ENCODE assay signal across 10 cellular contexts in the genomic region with DNA sequence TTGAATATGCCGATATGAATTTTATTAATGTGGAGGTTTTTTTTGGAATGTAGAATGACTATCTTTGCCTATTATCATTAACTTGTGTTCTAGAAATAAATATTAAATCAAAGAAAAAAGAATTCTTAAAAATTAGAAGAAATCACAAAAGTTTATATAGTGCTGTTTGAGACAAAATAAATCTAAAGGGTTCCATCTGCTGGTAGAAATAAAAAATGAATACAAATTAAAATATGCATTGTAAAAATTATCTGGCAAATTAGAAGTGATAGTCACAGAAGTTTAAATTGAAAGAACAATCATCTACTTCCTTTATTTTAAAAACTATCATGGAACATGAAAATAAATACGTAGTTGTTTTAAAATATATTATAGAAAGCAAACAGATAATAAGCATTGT. TPM values are rescaled to one million over a fixed set of nuclear protein-coding genes. Genes with fewer than 3 reads are reported as not detected.
DNase-seq lines count a peak whose midpoint lies in the region; ATAC-seq and TF ChIP-seq lines count a peak whose summit lies in the region.
"Had no signal": no experiment of that assay in that cellular context is flagged by ENCODE, and none has a peak within 500 bp of the region (broad histone marks: within the 10 kb centered on the region; RNA-seq: fewer than 3 reads in every experiment).

No MANE protein-coding gene starts in this region.

- no peak overlapping the region for H3K9ac ChIP-seq in SK-N-SH

- H3K9me2 ChIP-seq in SK-N-SH: no peaks in the 10 kb centered on the region

- H2AFZ ChIP-seq in SK-N-SH (ENCODE audit: low read depth): no peak overlapping the region

- no peaks in the 10 kb centered on the region for H3K9me3 ChIP-seq in cardiac muscle cell (ENCODE audit: low read depth)
- H3K9me3 ChIP-seq in SK-N-SH: no peaks in the 10 kb centered on the region
- H3K9me3 ChIP-seq in transverse colon: no peaks in the 10 kb centered on the region
- H3K9me3 ChIP-seq: SJCRH30 had no signal

- H3K27me3 ChIP-seq in cardiac muscle cell (no peaks in the 10 kb centered on the region), SK-N-SH (ENCODE audit: insufficient read depth) (no peaks in the 10 kb centered on the region), foreskin keratinocyte (peaks cover 3% of the 10 kb centered on the region), transverse colon (no peaks in the 10 kb centered on the region)
- H3K27me3 ChIP-seq: SJCRH30 had no signal

- CTCF ChIA-PET in SK-N-SH (lab: Yijun Ruan, JAX): interaction anchor here (1.0 to 2.6 kb wide), 4 partner anchors 77 to 786 kb away, joined by 3 to 10 read pairs (median 3); no protein-coding TSS in a partner anchor

- no peak overlapping the region for H3K4me2 ChIP-seq in SK-N-SH

- DNase-seq in cardiac muscle cell (ENCODE audit: low read depth in 1 of 2, low spot score in 1 of 2): peak in 1 of 2 donors; percentile 17
- no peak for DNase-seq in left ventricle myocardium superior
- DNase-seq in SK-N-SH: no peak
- no peak for DNase-seq in foreskin keratinocyte
- DNase-seq in transverse colon: no peak
- DNase-seq in NAMALWA (ENCODE audit: low spot score): no peak
- no peak for DNase-seq in NCI-H1436 (lab: John Stamatoyannopoulos, UW)
- DNase-seq: NCI-H1105, SJCRH30 had no signal

- peak; percentile 12 for TF ChIP-seq CTCF in cardiac muscle cell (IDR thresholded peaks at IDR 0.05; ENCODE audit: low read depth, low read length)
- peak; percentile 62 for TF ChIP-seq CTCF in SK-N-SH (IDR thresholded peaks at IDR 0.05)
- peak; percentile 56 for TF ChIP-seq CTCF in foreskin keratinocyte (conservative IDR thresholded peaks at IDR 0.05)
- peak; percentile 18 to 37 (median 31) for TF ChIP-seq CTCF in transverse colon (IDR thresholded peaks at IDR 0.05)

- no peaks in the 10 kb centered on the region for H4K20me1 ChIP-seq in SK-N-SH (ENCODE audit: insufficient read depth)

- intact Hi-C loops in left ventricle myocardium superior (cut with micrococcal nuclease) (loop anchor here (5.0 to 10.0 kb wide), 2 partner anchors 343 to 795 kb away; no protein-coding TSS in a partner anchor), transverse colon (cut with DNase I; ENCODE audit: low total_unique reads) (no loop called here)

- no peaks in the 10 kb centered on the region for H3K4me1 ChIP-seq in cardiac muscle cell (ENCODE audit: low read depth)
- H3K4me1 ChIP-seq in SK-N-SH (ENCODE audit: control insufficient read depth in 1 of 2, insufficient read depth in 2 of 2, low read depth in 1 of 2, low read length in 1 of 2): no peaks in the 10 kb centered on the region
- H3K4me1 ChIP-seq in foreskin keratinocyte: no peaks in the 10 kb centered on the region
- no peaks in the 10 kb centered on the region for H3K4me1 ChIP-seq in transverse colon
- H3K4me1 ChIP-seq: SJCRH30 had no signal

- H3K27ac ChIP-seq in cardiac muscle cell: no peak overlapping the region
- H3K27ac ChIP-seq in SK-N-SH (ENCODE audit: low read depth in 2 of 2, low read length in 1 of 2): no peak overlapping the region
- no peak overlapping the region for H3K27ac ChIP-seq in foreskin keratinocyte
- no peak overlapping the region for H3K27ac ChIP-seq in transverse colon
- H3K27ac ChIP-seq: SJCRH30 had no signal

- no peak for TF ChIP-seq POLR2A in transverse colon (IDR thresholded peaks at IDR 0.05)

- POLR2A ChIA-PET in SK-N-SH (lab: Yijun Ruan, JAX): no interaction called here

- no peaks in the 10 kb centered on the region for H3K36me3 ChIP-seq in cardiac muscle cell
- no peaks in the 10 kb centered on the region for H3K36me3 ChIP-seq in SK-N-SH (replicated peaks in 1 of 2; ENCODE audit: control insufficient read depth in 1 of 2, insufficient read depth in 2 of 2, low read length in 1 of 2)
- no peaks in the 10 kb centered on the region for H3K36me3 ChIP-seq in transverse colon
- H3K36me3 ChIP-seq: SJCRH30 had no signal

- in situ Hi-C loops in transverse colon (cut with MboI; ENCODE audit: low pct_ligation_motif_present in 1 of 4, low pct_unique_long_range_greater_than_20kb in 1 of 4, low sequenced_read_pairs in 3 of 4): no loop called here

- peak; percentile 17; the same call in 1 of the 2 replicates for TF ChIP-seq RAD21 in SK-N-SH (IDR thresholded peaks at IDR 0.05; ENCODE audit: low read length)

- TF ChIP-seq EP300 in SK-N-SH (IDR thresholded peaks at IDR 0.05; ENCODE audit: borderline replicate concordance in 1 of 2, low read depth in 1 of 2, low read length in 1 of 2) (no peak), transverse colon (IDR thresholded peaks at IDR 0.05; ENCODE audit: low read depth) (no peak)

- H3K4me3 ChIP-seq in cardiac muscle cell: no peak overlapping the region
- no peak overlapping the region for H3K4me3 ChIP-seq in SK-N-SH (ENCODE audit: low read depth in 2 of 2, low read length in 1 of 2)
- H3K4me3 ChIP-seq in transverse colon: no peak overlapping the region
- H3K4me3 ChIP-seq: SJCRH30 had no signal

- WGBS in SK-N-SH (ENCODE audit: low lambda C conversion rate): 64% methylated on average over 2 of the region's 2 CpGs
- 46 to 69% methylated on average over 2 of the region's 2 CpGs for WGBS in transverse colon (ENCODE audit: low coverage in 1 of 2), 2 donors

- H3F3A ChIP-seq in SK-N-SH (replicated peaks; ENCODE audit: insufficient read depth): no peaks in the 10 kb centered on the region

- ATAC-seq in left ventricle myocardium superior (no peak), foreskin keratinocyte (no peak), HG03432 (IDR thresholded peaks at IDR 0.05; ENCODE audit: unreplicated experiment) (no peak)

- no peaks in the 10 kb centered on the region for H3K79me2 ChIP-seq in SK-N-SH (ENCODE audit: insufficient read depth)

TF ChIP-seq in SK-N-SH, 30 proteins besides CTCF, POLR2A, EP300 and RAD21:
- TF ChIP-seq YY1 (IDR thresholded peaks at IDR 0.05; ENCODE audit: low read depth): no peak
- TF ChIP-seq, protein P1, sequence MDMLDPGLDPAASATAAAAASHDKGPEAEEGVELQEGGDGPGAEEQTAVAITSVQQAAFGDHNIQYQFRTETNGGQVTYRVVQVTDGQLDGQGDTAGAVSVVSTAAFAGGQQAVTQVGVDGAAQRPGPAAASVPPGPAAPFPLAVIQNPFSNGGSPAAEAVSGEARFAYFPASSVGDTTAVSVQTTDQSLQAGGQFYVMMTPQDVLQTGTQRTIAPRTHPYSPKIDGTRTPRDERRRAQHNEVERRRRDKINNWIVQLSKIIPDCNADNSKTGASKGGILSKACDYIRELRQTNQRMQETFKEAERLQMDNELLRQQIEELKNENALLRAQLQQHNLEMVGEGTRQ (IDR thresholded peaks at IDR 0.05; ENCODE audit: borderline replicate concordance, low read depth, low read length): no peak
- TF ChIP-seq TAF1 (IDR thresholded peaks at IDR 0.05; ENCODE audit: borderline replicate concordance, low read depth, low read length): no peak
- no peak for TF ChIP-seq GABPA (IDR thresholded peaks at IDR 0.05; ENCODE audit: low read depth)
- no peak for TF ChIP-seq SIN3A (IDR thresholded peaks at IDR 0.05; ENCODE audit: borderline replicate concordance, low read depth, low read length)
- no peak for TF ChIP-seq NFIC (IDR thresholded peaks at IDR 0.05; ENCODE audit: borderline replicate concordance)
- TF ChIP-seq, protein P2, sequence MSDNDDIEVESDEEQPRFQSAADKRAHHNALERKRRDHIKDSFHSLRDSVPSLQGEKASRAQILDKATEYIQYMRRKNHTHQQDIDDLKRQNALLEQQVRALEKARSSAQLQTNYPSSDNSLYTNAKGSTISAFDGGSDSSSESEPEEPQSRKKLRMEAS (IDR thresholded peaks at IDR 0.05; ENCODE audit: low read depth): no peak
- no peak for TF ChIP-seq RXRA (IDR thresholded peaks at IDR 0.05; ENCODE audit: borderline replicate concordance, low read depth)
- no peak for TF ChIP-seq TCF12 (IDR thresholded peaks at IDR 0.05)
- TF ChIP-seq POLR2AphosphoS5 (IDR thresholded peaks at IDR 0.05; ENCODE audit: low read depth, low read length): no peak
- TF ChIP-seq TEAD4 (IDR thresholded peaks at IDR 0.05; ENCODE audit: borderline replicate concordance, insufficient read depth): no peak
- no peak for TF ChIP-seq CHD2 (IDR thresholded peaks at IDR 0.05; ENCODE audit: low read length, partially characterized antibody)
- TF ChIP-seq GATA2 (CRISPR knock-in tag; IDR thresholded peaks at IDR 0.05): no peak
- TF ChIP-seq, protein P3, sequence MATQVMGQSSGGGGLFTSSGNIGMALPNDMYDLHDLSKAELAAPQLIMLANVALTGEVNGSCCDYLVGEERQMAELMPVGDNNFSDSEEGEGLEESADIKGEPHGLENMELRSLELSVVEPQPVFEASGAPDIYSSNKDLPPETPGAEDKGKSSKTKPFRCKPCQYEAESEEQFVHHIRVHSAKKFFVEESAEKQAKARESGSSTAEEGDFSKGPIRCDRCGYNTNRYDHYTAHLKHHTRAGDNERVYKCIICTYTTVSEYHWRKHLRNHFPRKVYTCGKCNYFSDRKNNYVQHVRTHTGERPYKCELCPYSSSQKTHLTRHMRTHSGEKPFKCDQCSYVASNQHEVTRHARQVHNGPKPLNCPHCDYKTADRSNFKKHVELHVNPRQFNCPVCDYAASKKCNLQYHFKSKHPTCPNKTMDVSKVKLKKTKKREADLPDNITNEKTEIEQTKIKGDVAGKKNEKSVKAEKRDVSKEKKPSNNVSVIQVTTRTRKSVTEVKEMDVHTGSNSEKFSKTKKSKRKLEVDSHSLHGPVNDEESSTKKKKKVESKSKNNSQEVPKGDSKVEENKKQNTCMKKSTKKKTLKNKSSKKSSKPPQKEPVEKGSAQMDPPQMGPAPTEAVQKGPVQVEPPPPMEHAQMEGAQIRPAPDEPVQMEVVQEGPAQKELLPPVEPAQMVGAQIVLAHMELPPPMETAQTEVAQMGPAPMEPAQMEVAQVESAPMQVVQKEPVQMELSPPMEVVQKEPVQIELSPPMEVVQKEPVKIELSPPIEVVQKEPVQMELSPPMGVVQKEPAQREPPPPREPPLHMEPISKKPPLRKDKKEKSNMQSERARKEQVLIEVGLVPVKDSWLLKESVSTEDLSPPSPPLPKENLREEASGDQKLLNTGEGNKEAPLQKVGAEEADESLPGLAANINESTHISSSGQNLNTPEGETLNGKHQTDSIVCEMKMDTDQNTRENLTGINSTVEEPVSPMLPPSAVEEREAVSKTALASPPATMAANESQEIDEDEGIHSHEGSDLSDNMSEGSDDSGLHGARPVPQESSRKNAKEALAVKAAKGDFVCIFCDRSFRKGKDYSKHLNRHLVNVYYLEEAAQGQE (IDR thresholded peaks at IDR 0.05; ENCODE audit: low read depth, low read length): no peak
- TF ChIP-seq RCOR1 (IDR thresholded peaks at IDR 0.05; ENCODE audit: low read length): no peak
- TF ChIP-seq EZH2phosphoT487 (IDR thresholded peaks at IDR 0.05; ENCODE audit: borderline replicate concordance, low read depth): no peak

RNA-seq across cellular contexts. Expression of a gene that starts 22.7 kb away (rescaled TPM):
- total RNA-seq in cardiac muscle cell (16.8 and 37.3 TPM in 2 replicates), left ventricle myocardium superior (57.5 TPM), foreskin keratinocyte (0.78 and 1.4 TPM in 2 replicates), transverse colon (10 to 100 TPM; 44.6 to 50.5 (median 46.4) TPM)
- polyA plus RNA-seq in cardiac muscle cell (15.7 and 20.0 TPM in 2 replicates), SK-N-SH (2012; rRNA removed) (0.43 and 1.1 TPM in 2 replicates), foreskin keratinocyte (0.12 and 0.20 TPM in 2 replicates)
- polyA plus RNA-seq in SK-N-SH (2012; cell fraction: cytosol; rRNA removed): 0.20 and 0.36 TPM in 2 replicates
- polyA plus RNA-seq in SK-N-SH (2012; cell fraction: nucleus; rRNA removed): 0.96 and 1.8 TPM in 2 replicates

Comparison
In these comparisons a context has a peak if more than half of its experiments do, and no peak if none do; other contexts are left out.
1. CTCF ChIP-seq: peak in every context shown above with its lines; median percentile 62 in SK-N-SH; 56 in foreskin keratinocyte; 31 in transverse colon; 12 in cardiac muscle cell.